In genomic region chr21:34182436-34182835, GRCh38 we compare ENCODE assay signal across 25 cellular contexts.
"Had no signal": no experiment of that assay in that cellular context is flagged by ENCODE, and none has a peak within 500 bp of the region (broad histone marks: within the 10 kb centered on the region; RNA-seq: fewer than 3 reads in every experiment).

No MANE protein-coding gene starts in this region.

- H3K36me3 ChIP-seq: adrenal gland, Peyer's patch, SJCRH30, WERI-Rb-1 had no signal

- DNase-seq: activated CD4-positive, alpha-beta T cell treated with anti-CD3 and anti-CD28 coated beads for 4 hours; activated CD8-positive, alpha-beta memory T cell treated with anti-CD3 and anti-CD28 coated beads, Interleukin-2, amount 50 U/mL, for 4 hours; activated CD8-positive, alpha-beta T cell treated with anti-CD3 and anti-CD28 coated beads for 36 hours; activated gamma-delta T cell treated with Interleukin-2 at 50 U/mL for 16 hours; activated naive CD4-positive, alpha-beta T cell treated with anti-CD3 and anti-CD28 coated beads, Interleukin-2, amount 10 ng/mL, durations not matched to agents 7 days and 5 days; activated naive CD8-positive, alpha-beta T cell treated with anti-CD3 and anti-CD28 coated beads for 36 hours; activated T-cell treated with anti-CD3 and anti-CD28 coated beads, Interleukin-2, amount 50 U/mL, for 72 hours; adrenal gland; aorta; body of pancreas; central memory CD4-positive, alpha-beta T cell; KG1; NCI-H1092; NCI-H1417; NCI-H1694 treated with DMSO at 0.1 percent for 48 hours; NCI-H2029 treated with DMSO at 0.1 percent for 48 hours; NCI-H510A treated with DMSO at 0.1 percent for 48 hours; NCI-H69; Peyer's patch; Right ventricle myocardium superior; SJCRH30; SK-N-SH; T-helper 1 cell; WERI-Rb-1 had no signal

- H3K9me3 ChIP-seq: adrenal gland, body of pancreas, Peyer's patch, SJCRH30, SK-N-SH had no signal

- H3K27me3 ChIP-seq: adrenal gland, body of pancreas, Peyer's patch had no signal

- H3K27ac ChIP-seq: body of pancreas, RWPE1, SJCRH30, WERI-Rb-1 had no signal

- H3K4me1 ChIP-seq: body of pancreas, Peyer's patch, SJCRH30 had no signal

- H3K4me3 ChIP-seq: adrenal gland, body of pancreas, Peyer's patch, SJCRH30 had no signal

- ATAC-seq: activated CD8-positive, alpha-beta T cell treated with anti-CD3 and anti-CD28 coated beads for 36 hours; activated T-cell treated with anti-CD3 and anti-CD28 coated beads, Interleukin-2, amount 50 U/mL, for 72 hours; body of pancreas had no signal
